ENCODE assay signal across 29 cellular contexts in the genomic region with DNA sequence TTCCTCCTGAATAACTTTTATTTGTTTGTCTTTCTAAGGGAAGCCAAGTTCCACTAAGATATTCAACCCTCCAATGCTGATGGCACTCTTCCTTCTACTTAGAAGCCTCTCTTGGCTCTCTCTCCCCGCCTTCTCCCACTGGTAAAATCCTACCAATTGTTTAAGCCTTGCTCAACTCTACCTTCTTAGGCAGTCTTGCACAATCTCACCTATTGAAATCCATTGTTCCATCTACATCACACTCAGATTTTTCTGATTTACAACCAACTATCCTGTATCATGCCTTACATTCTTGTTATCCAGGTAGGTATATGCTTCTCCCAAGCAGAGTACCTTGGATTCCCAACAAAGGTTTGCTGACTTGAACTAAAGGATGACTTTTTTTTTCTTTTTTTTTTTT.
"Had no signal": no experiment of that assay in that cellular context is flagged by ENCODE, and none has a peak within 500 bp of the region (broad histone marks: within the 10 kb centered on the region; RNA-seq: fewer than 3 reads in every experiment).

No MANE protein-coding gene starts in this region.

- ATAC-seq: activated T-cell treated with anti-CD3 and anti-CD28 coated beads, Interleukin-2, amount 50 U/mL, for 72 hours; esophagus mucosa had no signal

- H3K27me3 ChIP-seq: brain microvascular endothelial cell, colonic mucosa had no signal

- FAIRE-seq: astrocyte, endometrium, endothelial cell of umbilical vein, frontal cortex had no signal

- H3K9me3 ChIP-seq: colonic mucosa had no signal

- H3K36me3 Mint-ChIP-seq: activated naive CD4-positive, alpha-beta T cell treated with anti-CD3 and anti-CD28 coated beads, Interleukin-2, amount 10 ng/mL, durations not matched to agents 7 days and 5 days had no signal

- H3K36me3 ChIP-seq: brain microvascular endothelial cell, colonic mucosa had no signal

- H3K27me3 Mint-ChIP-seq: activated CD4-positive, alpha-beta memory T cell treated with anti-CD3 and anti-CD28 coated beads, Interleukin-2, amount 10 ng/mL, durations not matched to agents 7 days and 5 days; activated CD4-positive, alpha-beta T cell treated with anti-CD3 and anti-CD28 coated beads, Interleukin-2, amount 10 ng/mL, durations not matched to agents 7 days and 5 days; activated naive CD4-positive, alpha-beta T cell treated with anti-CD3 and anti-CD28 coated beads, Interleukin-2, amount 10 ng/mL, durations not matched to agents 7 days and 5 days; activated naive CD8-positive, alpha-beta T cell; activated T-cell treated with anti-CD3 and anti-CD28 coated beads, Interleukin-2, amount 50 U/mL, for 24 hours had no signal

- H3K27ac ChIP-seq: brain microvascular endothelial cell, colonic mucosa had no signal

- H3K9me3 Mint-ChIP-seq: activated CD4-positive, alpha-beta memory T cell treated with anti-CD3 and anti-CD28 coated beads, Interleukin-2, amount 10 ng/mL, durations not matched to agents 7 days and 5 days; activated naive CD4-positive, alpha-beta T cell treated with anti-CD3 and anti-CD28 coated beads, Interleukin-2, amount 10 ng/mL, durations not matched to agents 7 days and 5 days; activated T-cell treated with anti-CD3 and anti-CD28 coated beads, Interleukin-2, amount 50 U/mL, for 24 hours; activated T-cell treated with anti-CD3 and anti-CD28 coated beads, Interleukin-2, amount 50 U/mL, for 72 hours had no signal

- H3K27ac Mint-ChIP-seq: activated CD4-positive, alpha-beta memory T cell treated with anti-CD3 and anti-CD28 coated beads, Interleukin-2, amount 10 ng/mL, durations not matched to agents 7 days and 5 days; activated CD4-positive, alpha-beta T cell treated with anti-CD3 and anti-CD28 coated beads, Interleukin-2, amount 10 ng/mL, durations not matched to agents 7 days and 5 days; activated naive CD4-positive, alpha-beta T cell treated with anti-CD3 and anti-CD28 coated beads, Interleukin-2, amount 10 ng/mL, durations not matched to agents 7 days and 5 days; activated naive CD8-positive, alpha-beta T cell; activated T-cell treated with anti-CD3 and anti-CD28 coated beads, Interleukin-2, amount 50 U/mL, for 24 hours; activated T-cell treated with anti-CD3 and anti-CD28 coated beads, Interleukin-2, amount 50 U/mL, for 72 hours had no signal

- H3K4me1 ChIP-seq: colonic mucosa had no signal

- DNase-seq: activated CD4-positive, alpha-beta memory T cell treated with anti-CD3 and anti-CD28 coated beads, Interleukin-2, amount 10 ng/mL, durations not matched to agents 7 days and 5 days; activated CD4-positive, alpha-beta T cell treated with anti-CD3 and anti-CD28 coated beads for 1 hour; activated CD4-positive, alpha-beta T cell treated with anti-CD3 and anti-CD28 coated beads for 4 hours; activated CD4-positive, alpha-beta T cell treated with anti-CD3 and anti-CD28 coated beads, Interleukin-2, amount 10 ng/mL, durations not matched to agents 7 days and 5 days; activated CD4-positive, alpha-beta T cell treated with anti-CD3 and anti-CD28 coated beads, Interleukin-2, amount 50 U/mL, for 4 hours; activated CD8-positive, alpha-beta memory T cell treated with anti-CD3 and anti-CD28 coated beads, Interleukin-2, amount 50 U/mL, for 48 hours; activated gamma-delta T cell; activated naive CD4-positive, alpha-beta T cell; activated naive CD4-positive, alpha-beta T cell treated with anti-CD3 and anti-CD28 coated beads, Interleukin-2, amount 10 ng/mL, durations not matched to agents 7 days and 5 days; activated T-cell treated with anti-CD3 and anti-CD28 coated beads for 4 hours; activated T-cell treated with anti-CD3 and anti-CD28 coated beads, Interleukin-2, amount 50 U/mL, for 24 hours; activated T-cell treated with anti-CD3 and anti-CD28 coated beads, Interleukin-2, amount 50 U/mL, for 72 hours; amniotic stem cell; anterior cingulate cortex; brain microvascular endothelial cell; caudate nucleus; cerebellar nuclear complex; colonic mucosa; effector CD8-positive, alpha-beta T cell; foreskin fibroblast; head of caudate nucleus; T-helper 1 cell; T-helper 2 cell had no signal

- H3K4me3 Mint-ChIP-seq: activated CD4-positive, alpha-beta memory T cell treated with anti-CD3 and anti-CD28 coated beads, Interleukin-2, amount 10 ng/mL, durations not matched to agents 7 days and 5 days; activated CD4-positive, alpha-beta T cell treated with anti-CD3 and anti-CD28 coated beads, Interleukin-2, amount 10 ng/mL, durations not matched to agents 7 days and 5 days; activated naive CD4-positive, alpha-beta T cell treated with anti-CD3 and anti-CD28 coated beads, Interleukin-2, amount 10 ng/mL, durations not matched to agents 7 days and 5 days; activated naive CD8-positive, alpha-beta T cell; activated T-cell treated with anti-CD3 and anti-CD28 coated beads, Interleukin-2, amount 50 U/mL, for 24 hours; activated T-cell treated with anti-CD3 and anti-CD28 coated beads, Interleukin-2, amount 50 U/mL, for 72 hours had no signal

- H3K4me3 ChIP-seq: colonic mucosa had no signal
